ENCODE assay signal across 8 cellular contexts in genomic region chr17:42275527-42276358, GRCh38. TPM values are rescaled to one million over a fixed set of nuclear protein-coding genes. Genes with fewer than 3 reads are reported as not detected.
DNase-seq lines count a peak whose midpoint lies in the region; ATAC-seq and TF ChIP-seq lines count a peak whose summit lies in the region.

No MANE protein-coding gene starts in this region.

- no peak for TF ChIP-seq POLR2A in stomach (IDR thresholded peaks at IDR 0.05)

- peak overlapping the region in 40 of 59 donors; percentile 6 to 96 (median 74) for H3K27ac ChIP-seq in dorsolateral prefrontal cortex
- no peak overlapping the region for H3K27ac ChIP-seq in mesodermal cell (ENCODE audit: low read depth, low read length, severe bottlenecking)
- H3K27ac ChIP-seq in stomach = peak overlapping the region; percentile 88 to 98 (median 93)

- TF ChIP-seq CTCF in WI38 (IDR thresholded peaks at IDR 0.05; ENCODE audit: low read depth, low read length) (no peak), dorsolateral prefrontal cortex (IDR thresholded peaks at IDR 0.05 in 54 of 56, conservative IDR thresholded peaks at IDR 0.05 in 2 of 56; ENCODE audit: low read depth in 1 of 56, partially characterized antibody in 56 of 56) (no peak), stomach (IDR thresholded peaks at IDR 0.05) (no peak)

- H3K4me1 ChIP-seq in mesodermal cell (ENCODE audit: control insufficient read depth, insufficient read depth, low read length, poor library complexity, severe bottlenecking) = peaks cover 10% of the 10 kb centered on the region
- peaks cover 18 to 54% (median 37%) of the 10 kb centered on the region in 4 donors for H3K4me1 ChIP-seq in stomach

- 0 to 1% methylated on average over 32 to 48 of the region's 82 CpGs for WGBS in mesodermal cell (ENCODE audit: insufficient coverage in 2 of 2), 2 experiments
- 0 to 3% (median 1%) methylated on average over 20 to 82 of the region's 82 CpGs for WGBS in stomach, 5 donors

- no peak for TF ChIP-seq EP300 in stomach (IDR thresholded peaks at IDR 0.05)

- peak; percentile 19 for DNase-seq in activated CD4-positive, CD25-positive, alpha-beta regulatory T cell treated with anti-CD3 and anti-CD28 coated beads, Interleukin-2, amount 50 U/mL, for 16 hours (ENCODE audit: low read depth, low spot score)
- DNase-seq in activated CD4-positive, CD25-positive, alpha-beta regulatory T cell (lab: John Stamatoyannopoulos, UW) = no peak
- DNase-seq in dorsolateral prefrontal cortex = no peak
- no peak for DNase-seq in stomach
- DNase-seq in NCI-H510A (lab: John Stamatoyannopoulos, UW) = no peak

- H3K36me3 ChIP-seq in mesodermal cell (ENCODE audit: control insufficient read depth, insufficient read depth, low read length) = no peaks in the 10 kb centered on the region
- no peaks in the 10 kb centered on the region for H3K36me3 ChIP-seq in stomach

- H3K27me3 ChIP-seq in dorsolateral prefrontal cortex = no peaks in the 10 kb centered on the region
- H3K27me3 ChIP-seq in stomach = no peaks in the 10 kb centered on the region

- H3K4me3 ChIP-seq in WI38 (ENCODE audit: low read depth, low read length) = peak overlapping the region; percentile 66
- H3K4me3 ChIP-seq in dorsolateral prefrontal cortex = peak overlapping the region; percentile 51 to 96 (median 86)
- H3K4me3 ChIP-seq in mesodermal cell (ENCODE audit: extremely low read depth, insufficient read depth, low read length, poor library complexity, severe bottlenecking) = peak overlapping the region; percentile 80
- H3K4me3 ChIP-seq in stomach = peak overlapping the region; percentile 90 to 98 (median 92)

- H3K9me3 ChIP-seq in mesodermal cell (ENCODE audit: control insufficient read depth, low read length) = no peaks in the 10 kb centered on the region
- no peaks in the 10 kb centered on the region for H3K9me3 ChIP-seq in stomach

- intact Hi-C loops in dorsolateral prefrontal cortex (cut with DNase I) (loop anchor here in 1 of 2 donors (5.0 kb wide), 1 partner anchor 73 kb away; no protein-coding TSS in a partner anchor), stomach (cut with DNase I; ENCODE audit: low total_unique reads) (no loop called here)

- ATAC-seq in HG03520 (IDR thresholded peaks at IDR 0.05; ENCODE audit: unreplicated experiment) = peak; percentile 39

RNA-seq across cellular contexts. Expression of gene STAT5B, which starts 0.4 kb away (rescaled TPM):
- 10 to 100 TPM; 45.7 to 81.6 (median 60.4) TPM for total RNA-seq in dorsolateral prefrontal cortex
- polyA plus RNA-seq in mesodermal cell (2013, experiment 1 of 2) = 31.3 TPM
- polyA plus RNA-seq in mesodermal cell (2013, experiment 2 of 2) = 23.8 TPM
- total RNA-seq in stomach = 10 to 100 TPM; 51.4 to 86.2 (median 62.4) TPM
- polyA plus RNA-seq in stomach = 10 to 100 TPM; 18.9 to 24.1 (median 19.8) TPM

RNA-seq across cellular contexts. Expression of gene STAT5A, which starts 12.6 kb away (rescaled TPM):
- total RNA-seq in dorsolateral prefrontal cortex (10 to 100 TPM in 71 of 120 experiments, 1 to 10 TPM in 49; 4.4 to 25.7 (median 10.8) TPM), stomach (10 to 100 TPM; 16.2 to 81.7 (median 20.6) TPM)
- 11.4 TPM for polyA plus RNA-seq in mesodermal cell (2013, experiment 1 of 2)
- polyA plus RNA-seq in mesodermal cell (2013, experiment 2 of 2) = 7.7 TPM
- polyA plus RNA-seq in stomach = 10 to 100 TPM in 2 of 3 donors, 1 to 10 TPM in 1; 9.6 to 10.5 (median 10.5) TPM
